8 cellular contexts compared by ENCODE assay signal in the genomic region with DNA sequence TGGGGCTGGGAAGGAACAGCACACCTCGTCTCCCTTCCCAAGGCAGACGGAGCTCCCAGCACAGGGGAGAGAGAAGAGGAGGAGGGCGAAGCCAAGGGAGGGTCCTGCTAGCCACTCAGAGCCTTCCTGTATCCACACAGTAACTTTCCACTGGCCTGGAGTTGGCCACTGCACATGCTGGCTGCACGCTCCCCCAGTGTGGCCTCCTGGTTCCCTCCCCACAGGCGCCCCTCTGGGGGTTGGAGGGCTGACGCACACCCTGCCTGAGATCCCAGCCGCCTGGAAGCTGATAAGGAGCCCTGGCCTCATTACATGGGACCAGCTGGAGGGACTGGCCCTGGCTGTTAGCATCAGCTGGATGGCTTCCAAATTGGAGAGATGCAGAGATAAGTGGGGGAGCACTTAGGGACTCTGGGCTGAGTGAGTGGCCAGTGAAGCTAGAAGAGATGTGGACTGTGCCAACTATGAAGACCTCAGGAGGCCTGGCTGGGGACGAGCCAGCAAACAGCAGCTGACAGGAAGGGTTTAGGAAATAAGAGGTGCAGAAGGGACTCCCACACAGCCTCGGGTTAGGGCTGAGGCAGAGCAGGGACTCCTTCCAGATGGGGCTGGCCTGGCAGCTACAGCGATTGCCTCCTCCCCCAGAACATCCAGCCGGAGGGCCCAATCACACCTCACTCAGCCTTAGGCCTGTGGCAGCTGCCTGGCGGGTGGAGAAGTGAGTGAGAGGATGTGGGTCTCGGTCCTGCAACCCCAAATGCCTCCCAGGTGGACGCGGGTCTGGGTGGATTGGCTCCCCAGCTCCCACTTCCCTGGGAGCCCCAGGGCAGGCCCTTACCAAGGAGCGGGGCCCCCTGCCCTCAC. TPM values are rescaled to one million over a fixed set of nuclear protein-coding genes. Genes with fewer than 3 reads are reported as not detected.
DNase-seq lines count a peak whose midpoint lies in the region; ATAC-seq and TF ChIP-seq lines count a peak whose summit lies in the region.

No MANE protein-coding gene starts in this region.

- H3K36me3 ChIP-seq in ascending aorta (no peaks in the 10 kb centered on the region), spleen (no peaks in the 10 kb centered on the region)

- H3K4me1 ChIP-seq in ascending aorta (peaks cover 0 to 9% of the 10 kb centered on the region in 2 donors), spleen (peaks cover 0 to 36% (median 11%) of the 10 kb centered on the region in 6 donors)

- H3K4me3 ChIP-seq in ascending aorta (no peak overlapping the region), spleen (no peak overlapping the region)

- H3K9me3 ChIP-seq in ascending aorta = no peaks in the 10 kb centered on the region
- no peaks in the 10 kb centered on the region for H3K9me3 ChIP-seq in spleen

- WGBS in spleen, 5 donors = 29 to 49% (median 37%) methylated on average over 11 to 16 of the region's 16 CpGs

- no peaks in the 10 kb centered on the region for H3K9me3 Mint-ChIP-seq in activated T-helper 17 cell treated with anti-CD3 and anti-CD28 coated beads, Interleukin-2, amount 50 U/mL, for 72 hours

- intact Hi-C loops in ascending aorta (cut with DNase I) (loop anchor here (1.0 to 5.0 kb wide), 3 partner anchors 42 to 188 kb away; partner anchors contain the start of gene ASIC1), spleen (cut with DNase I; ENCODE audit: low total_unique reads) (loop anchor here (10.0 kb wide), 1 partner anchor 196 kb away; no protein-coding TSS in a partner anchor)

- no peaks in the 10 kb centered on the region for H3K36me3 Mint-ChIP-seq in activated T-helper 17 cell treated with anti-CD3 and anti-CD28 coated beads, Interleukin-2, amount 50 U/mL, for 72 hours (ENCODE audit: low read depth)

- TF ChIP-seq CTCF in ascending aorta (IDR thresholded peaks at IDR 0.05) (no peak), spleen (IDR thresholded peaks at IDR 0.05 in 8 of 11, conservative IDR thresholded peaks at IDR 0.05 in 3 of 11) (no peak)

- H3K27ac Mint-ChIP-seq in activated T-helper 17 cell treated with anti-CD3 and anti-CD28 coated beads, Interleukin-2, amount 50 U/mL, for 72 hours = no peak overlapping the region

- H3K27me3 Mint-ChIP-seq in activated T-helper 17 cell treated with anti-CD3 and anti-CD28 coated beads, Interleukin-2, amount 50 U/mL, for 72 hours = peaks cover 6% of the 10 kb centered on the region

- DNase-seq in COLO668 (lab: John Stamatoyannopoulos, UW; ENCODE audit: unreplicated experiment) (peak; percentile 2), NCI-H1694 (lab: John Stamatoyannopoulos, UW) (peak; percentile 77), ascending aorta (ENCODE audit: low spot score in 2 of 2) (peak; percentile 22 to 88), iPS-NIHi7 (ENCODE audit: extremely low spot score) (peak; percentile 39), spleen (peak; percentile 78), HK-2 (ENCODE audit: unreplicated experiment) (no peak), T-helper 2 cell (no peak)

- ATAC-seq in activated T-helper 17 cell treated with anti-CD3 and anti-CD28 coated beads, Interleukin-2, amount 50 U/mL, for 72 hours (replicated peaks) = no peak

- no peaks in the 10 kb centered on the region for H3K4me1 Mint-ChIP-seq in activated T-helper 17 cell treated with anti-CD3 and anti-CD28 coated beads, Interleukin-2, amount 50 U/mL, for 72 hours

- H3K27me3 ChIP-seq in ascending aorta (no peaks in the 10 kb centered on the region), spleen (replicated peaks in 1 of 7) (peaks cover 0 to 32% (median 0%) of the 10 kb centered on the region in 7 donors)

- H3K4me3 Mint-ChIP-seq in activated T-helper 17 cell treated with anti-CD3 and anti-CD28 coated beads, Interleukin-2, amount 50 U/mL, for 72 hours = no peak overlapping the region

- TF ChIP-seq POLR2A in spleen (IDR thresholded peaks at IDR 0.05) = no peak

- peak overlapping the region; percentile 42 to 47 for H3K27ac ChIP-seq in ascending aorta
- peak overlapping the region in 5 of 8 donors; percentile 36 to 65 (median 54) for H3K27ac ChIP-seq in spleen

RNA-seq across cellular contexts. Expression of gene BCDIN3D, which starts 26.3 kb away (rescaled TPM):
- 2.6 TPM for total RNA-seq in ascending aorta
- 1 to 10 TPM; 4.8 to 7.4 (median 5.3) TPM for total RNA-seq in spleen
- 1 to 10 TPM; 3.3 to 5.1 (median 4.6) TPM for polyA plus RNA-seq in spleen
- total RNA-seq in activated T-helper 17 cell treated with anti-CD3 and anti-CD28 coated beads, Interleukin-2, amount 50 U/mL, for 72 hours = 1 to 10 TPM; 3.4 to 5.1 TPM

RNA-seq across cellular contexts. Expression of gene FAIM2, which starts 34.5 kb away (rescaled TPM):
- 0.75 TPM for total RNA-seq in ascending aorta
- total RNA-seq in spleen = 1 to 10 TPM in 4 of 7 donors, under 1 TPM in 2, not detected in 1; 0.09 to 3.2 (median 1.7) TPM
- polyA plus RNA-seq in spleen = under 1 TPM; 0.04 to 0.19 (median 0.17) TPM
- total RNA-seq in activated T-helper 17 cell treated with anti-CD3 and anti-CD28 coated beads, Interleukin-2, amount 50 U/mL, for 72 hours = 1 to 10 TPM in 1 of 2 donors, under 1 TPM in 1; 0.73 to 1.6 TPM

RNA-seq across cellular contexts. Expression of gene NCKAP5L, which starts 41.0 kb away (rescaled TPM):
- total RNA-seq in ascending aorta = 33.4 TPM
- total RNA-seq in spleen = 10 to 100 TPM; 19.9 to 29.4 (median 23.6) TPM
- 10 to 100 TPM in 1 of 3 donors, 1 to 10 TPM in 2; 3.6 to 15.3 (median 7.0) TPM for polyA plus RNA-seq in spleen
- 1 to 10 TPM; 1.2 to 2.4 TPM for total RNA-seq in activated T-helper 17 cell treated with anti-CD3 and anti-CD28 coated beads, Interleukin-2, amount 50 U/mL, for 72 hours

Comparison
In these comparisons a context has a peak if more than half of its experiments do, and no peak if none do; other contexts are left out.
1. DNase-seq: peak in COLO668 (single experiment), NCI-H1694 (single experiment), ascending aorta (2 of 2), iPS-NIHi7 (single experiment) and spleen (single experiment); none in HK-2 (single experiment) and T-helper 2 cell (0 of 5).
2. RNA of gene NCKAP5L, which starts 41.0 kb away (total RNA-seq): 33.4 TPM in ascending aorta (single experiment) and 19.9 to 29.4 TPM in spleen; 1.2 to 2.4 TPM in activated T-helper 17 cell treated with anti-CD3 and anti-CD28 coated beads, Interleukin-2, amount 50 U/mL, for 72 hours; every median in the first group is over 4 times any median in the second.